ENCODE assay signal across 8 cellular contexts in genomic region chr17:15699413-15699924, GRCh38. TPM values are rescaled to one million over a fixed set of nuclear protein-coding genes. Genes with fewer than 3 reads are reported as not detected.
DNase-seq lines count a peak whose midpoint lies in the region; ATAC-seq, FAIRE-seq and TF ChIP-seq lines count a peak whose summit lies in the region.
"Not testable (repeated sequence)": the region's sequence is repeated elsewhere in the genome, so short reads cannot be mapped to it uniquely, and the experiment has no call there.

Gene ZNF286A, plus strand, starts transcription at chr17:15699752. Its CDS starts 578 bp downstream, at chr17:15700330.

- not testable (repeated sequence) for TF ChIP-seq CTCF in AG09309 (IDR thresholded peaks at IDR 0.05; ENCODE audit: control insufficient read depth, insufficient read depth, low read depth, low read length, missing control alignments); WI38 (IDR thresholded peaks at IDR 0.05; ENCODE audit: low read depth, low read length); cardiac fibroblast (IDR thresholded peaks at IDR 0.05; ENCODE audit: low read depth, low read length)

- H3K4me3 ChIP-seq in AG09309 (ENCODE audit: control insufficient read depth, low read depth, low read length) (peak within 1 kb of the TSS; percentile 60), WI38 (ENCODE audit: low read depth, low read length) (peak within 1 kb of the TSS; percentile 61), cardiac fibroblast (replicated peaks in 1 of 2; ENCODE audit: low read depth in 2 of 2, low read length in 2 of 2) (peak within 1 kb of the TSS; percentile 54), small intestine (ENCODE audit: low read depth in 1 of 2, low read length in 2 of 2) (peak within 1 kb of the TSS; percentile 39 to 41)

- H3K36me3 ChIP-seq in small intestine (ENCODE audit: control insufficient read depth in 2 of 2, insufficient read depth in 2 of 2, low read length in 2 of 2) = not testable (repeated sequence)

- FAIRE-seq in small intestine (lab: Jason Lieb, UNC) = not testable (repeated sequence)

- H3K27me3 ChIP-seq in small intestine (ENCODE audit: control insufficient read depth in 2 of 2, insufficient read depth in 2 of 2, low read length in 2 of 2) = not testable (repeated sequence)

- peak within 1 kb of the TSS in 1 of 2 donors; percentile 49 for H3K27ac ChIP-seq in small intestine (ENCODE audit: low read depth in 1 of 2, low read length in 1 of 2)

- WGBS in small intestine, 3 donors = 0% methylated on average over 41 to 44 of the region's 44 CpGs

- H3K4me1 ChIP-seq in small intestine (ENCODE audit: control insufficient read depth in 2 of 2, insufficient read depth in 1 of 2, low read depth in 1 of 2, low read length in 1 of 2) = not testable (repeated sequence)

- ATAC-seq in GM19023 (IDR thresholded peaks at IDR 0.05; ENCODE audit: unreplicated experiment) = peak; percentile 97
- ATAC-seq in HG03196 (IDR thresholded peaks at IDR 0.05; ENCODE audit: unreplicated experiment) = peak; percentile 97

- DNase-seq in AG09309 (ENCODE audit: low read depth) = peak; percentile 97
- peak; percentile 100 for DNase-seq in NCI-H226
- peak; percentile 99 to 100 for DNase-seq in cardiac fibroblast (ENCODE audit: low read depth in 2 of 2)
- DNase-seq in iPS-NIHi11 (ENCODE audit: low spot score) = peak; percentile 92
- DNase-seq in small intestine = peak; percentile 100

- H3K9me3 ChIP-seq in small intestine (ENCODE audit: control insufficient read depth, low read depth) = not testable (repeated sequence)

RNA-seq across cellular contexts. Expression of gene ZNF286A, which starts in this region (rescaled TPM):
- polyA plus RNA-seq in small intestine = 1 to 10 TPM; 2.2 to 6.2 (median 2.5) TPM
